28 cellular contexts compared by ENCODE assay signal in genomic region chr11:30775123-30775522, GRCh38.
DNase-seq lines count a peak whose midpoint lies in the region; FAIRE-seq and TF ChIP-seq lines count a peak whose summit lies in the region.
"Had no signal": no experiment of that assay in that cellular context is flagged by ENCODE, and none has a peak within 500 bp of the region (broad histone marks: within the 10 kb centered on the region; RNA-seq: fewer than 3 reads in every experiment).

No MANE protein-coding gene starts in this region.

- H3K36me3 ChIP-seq in kidney (ENCODE audit: control insufficient read depth in 1 of 2, insufficient read depth in 2 of 2, low read length in 2 of 2): no peaks in the 10 kb centered on the region
- H3K36me3 ChIP-seq: ascending aorta, BLaER1, lower lobe of right lung, upper lobe of left lung had no signal

- H3K27me3 ChIP-seq in dorsolateral prefrontal cortex: peaks cover 0 to 13% (median 0%) of the 10 kb centered on the region in 45 donors
- H3K27me3 ChIP-seq: ascending aorta, BLaER1, foreskin keratinocyte, upper lobe of left lung had no signal

- intact Hi-C loops in dorsolateral prefrontal cortex (cut with DNase I): no loop called here
- intact Hi-C loops in kidney (cut with DNase I): no loop called here

- H3K4me1 Mint-ChIP-seq in nephron progenitor cell: peaks cover 34% of the 10 kb centered on the region

- no peaks in the 10 kb centered on the region for H3K27me3 Mint-ChIP-seq in nephron progenitor cell (ENCODE audit: low read depth, poor library complexity)

- peaks cover 9% of the 10 kb centered on the region for H3K9me3 Mint-ChIP-seq in nephron progenitor cell

- H3K4me1 ChIP-seq in kidney (ENCODE audit: control insufficient read depth in 1 of 2, insufficient read depth in 1 of 2, low read depth in 1 of 2, low read length in 2 of 2): no peaks in the 10 kb centered on the region
- H3K4me1 ChIP-seq: BLaER1, Caco-2, foreskin keratinocyte, lower lobe of right lung, upper lobe of left lung had no signal

- H3K9me3 ChIP-seq in kidney (ENCODE audit: control insufficient read depth in 1 of 2, low read length in 2 of 2): no peaks in the 10 kb centered on the region
- H3K9me3 ChIP-seq: ascending aorta, BLaER1, Caco-2, lower lobe of right lung, upper lobe of left lung had no signal

- no peak overlapping the region for H3K9ac ChIP-seq in kidney (ENCODE audit: low read length in 2 of 2)
- H3K9ac ChIP-seq: BLaER1 had no signal

- H3K27ac Mint-ChIP-seq in nephron progenitor cell: peak overlapping the region; percentile 66
- H3K27ac Mint-ChIP-seq: activated naive CD8-positive, alpha-beta T cell had no signal

- H3K36me3 Mint-ChIP-seq in nephron progenitor cell (ENCODE audit: low read depth): no peaks in the 10 kb centered on the region
- H3K36me3 Mint-ChIP-seq: activated naive CD8-positive, alpha-beta T cell had no signal

- TF ChIP-seq CTCF in dorsolateral prefrontal cortex (IDR thresholded peaks at IDR 0.05 in 54 of 56, conservative IDR thresholded peaks at IDR 0.05 in 2 of 56; ENCODE audit: low read depth in 1 of 56, partially characterized antibody in 56 of 56) (peak in 2 of 56 donors; percentile 14 to 28), nephron progenitor cell (IDR thresholded peaks at IDR 0.05) (no peak), kidney (IDR thresholded peaks at IDR 0.05; ENCODE audit: borderline replicate concordance, extremely low read depth, insufficient read depth) (no peak), coronary artery (IDR thresholded peaks at IDR 0.05) (no peak)

- DNase-seq in HuH-7.5 (ENCODE audit: low spot score) (peak; percentile 7), dorsolateral prefrontal cortex (no peak), nephron progenitor cell (no peak), kidney (no peak), coronary artery (ENCODE audit: low spot score) (no peak), OCI-M1 (lab: John Stamatoyannopoulos, UW) (no peak)
- DNase-seq in activated CD8-positive, alpha-beta memory T cell treated with anti-CD3 and anti-CD28 coated beads for 24 hours: no peak
- DNase-seq: ACHN; activated CD4-positive, alpha-beta T cell treated with anti-CD3 and anti-CD28 coated beads, Interleukin-2, amount 50 U/mL, for 48 hours; activated CD4-positive, CD25-positive, alpha-beta regulatory T cell; Caco-2; DMS79 treated with DMSO at 0.1 percent for 48 hours; effector CD8-positive, alpha-beta T cell; foreskin keratinocyte; IMR-90; lower lobe of right lung; NCI-H1105; NCI-H2029; NCI-H2227 treated with DMSO at 0.1 percent for 48 hours; NCI-H774; Right ventricle myocardium superior; SW 1271; upper lobe of left lung had no signal

- H3K27ac ChIP-seq in dorsolateral prefrontal cortex: peak overlapping the region in 13 of 59 donors; percentile 3 to 59 (median 22)
- no peak overlapping the region for H3K27ac ChIP-seq in kidney (ENCODE audit: low read depth in 2 of 2, low read length in 2 of 2)
- H3K27ac ChIP-seq in coronary artery: no peak overlapping the region
- H3K27ac ChIP-seq: BLaER1, foreskin keratinocyte, lower lobe of right lung, upper lobe of left lung had no signal

- peak overlapping the region; percentile 35 for H3K4me3 Mint-ChIP-seq in nephron progenitor cell
- H3K4me3 Mint-ChIP-seq: activated naive CD8-positive, alpha-beta T cell had no signal

- FAIRE-seq in A204.1 (lab: Jason Lieb, UNC): peak; percentile 98
- FAIRE-seq in kidney (lab: Jason Lieb, UNC): no peak
- FAIRE-seq: islet of Langerhans had no signal

- H3K4me3 ChIP-seq in dorsolateral prefrontal cortex (peak overlapping the region in 35 of 59 donors; percentile 0 to 48 (median 25)), kidney (ENCODE audit: low read length in 2 of 2) (no peak overlapping the region), coronary artery (no peak overlapping the region)
- H3K4me3 ChIP-seq: BLaER1, lower lobe of right lung, upper lobe of left lung had no signal

Comparison
In these comparisons a context has a peak if more than half of its experiments do, and no peak if none do; other contexts are left out.
1. H3K4me3 ChIP-seq: peak in dorsolateral prefrontal cortex (35 of 59); none in kidney (0 of 2) and coronary artery (single experiment).